Comparison of ENCODE assay signal across 23 cellular contexts in genomic region chr12:115078334-115078733, GRCh38.
DNase-seq lines count a peak whose midpoint lies in the region; ATAC-seq, FAIRE-seq and TF ChIP-seq lines count a peak whose summit lies in the region.
"Had no signal": no experiment of that assay in that cellular context is flagged by ENCODE, and none has a peak within 500 bp of the region (broad histone marks: within the 10 kb centered on the region; RNA-seq: fewer than 3 reads in every experiment).

No MANE protein-coding gene starts in this region.

- peak; percentile 72 for FAIRE-seq in HepG2 (lab: Jason Lieb, UNC)
- FAIRE-seq: GM12878, GM19239, H1 had no signal

- H3K9me3 ChIP-seq in esophagus muscularis mucosa: no peaks in the 10 kb centered on the region
- H3K9me3 ChIP-seq in HepG2 (ENCODE audit: low read length): no peaks in the 10 kb centered on the region
- H3K9me3 ChIP-seq: BLaER1, Caco-2 had no signal

- H3K4me1 Mint-ChIP-seq in mesothelial cell of epicardium: peaks cover 10% of the 10 kb centered on the region
- H3K4me1 Mint-ChIP-seq: B cell; CD4-positive, CD25-positive, alpha-beta regulatory T cell had no signal

- no peak overlapping the region for H3K9ac ChIP-seq in HepG2 (ENCODE audit: insufficient read depth, low read depth, low read length)
- H3K9ac ChIP-seq: BLaER1, GM23248 had no signal

- H3K4me1 ChIP-seq in esophagus muscularis mucosa (no peaks in the 10 kb centered on the region), HepG2 (ENCODE audit: insufficient read depth, low read length) (peaks cover 24% of the 10 kb centered on the region)
- H3K4me1 ChIP-seq: BLaER1 had no signal

- H3K4me2 ChIP-seq in HepG2 (ENCODE audit: low read depth, low read length): peak overlapping the region; percentile 18; the same call in 1 of the 2 replicates
- H3K4me2 ChIP-seq: BLaER1 had no signal

- 72% methylated on average over 4 of the region's 4 CpGs for WGBS in esophagus muscularis mucosa
- 2% methylated on average over 4 of the region's 4 CpGs for WGBS in HepG2 (ENCODE audit: low lambda C conversion rate)

- DNase-seq in NCI-H774 (lab: John Stamatoyannopoulos, UW): peak; percentile 2
- peak; percentile 53 for DNase-seq in esophagus muscularis mucosa (ENCODE audit: extremely low spot score)
- peak; percentile 21 for DNase-seq in HepG2 (ENCODE audit: low spot score)
- no peak for DNase-seq in mesothelial cell of epicardium (ENCODE audit: low spot score in 2 of 2, unreplicated experiment in 2 of 2)
- DNase-seq in T-helper 2 cell: no peak
- no peak for DNase-seq in occipital lobe (lab: John Stamatoyannopoulos, UW)
- no peak for DNase-seq in DMS153 (lab: John Stamatoyannopoulos, UW)
- DNase-seq: CD4-positive, CD25-positive, alpha-beta regulatory T cell; CD8-positive, alpha-beta T cell; DMS79; EL; GDM1; GM23248; H7; HCEC 1CT had no signal

- H3K27ac Mint-ChIP-seq in mesothelial cell of epicardium: peak overlapping the region; percentile 51
- H3K27ac Mint-ChIP-seq: B cell; CD4-positive, CD25-positive, alpha-beta regulatory T cell; CD8-positive, alpha-beta T cell had no signal

- no peaks in the 10 kb centered on the region for H3K27me3 Mint-ChIP-seq in mesothelial cell of epicardium (ENCODE audit: low read depth)
- H3K27me3 Mint-ChIP-seq: B cell; CD4-positive, CD25-positive, alpha-beta regulatory T cell had no signal

- no peak for TF ChIP-seq POLR2A in esophagus muscularis mucosa (IDR thresholded peaks at IDR 0.05; ENCODE audit: low read depth)
- no peak for TF ChIP-seq POLR2A in HepG2 (IDR thresholded peaks at IDR 0.05; ENCODE audit: insufficient read depth in 1 of 2, low read depth in 2 of 2, low read length in 2 of 2)

- H3K79me2 ChIP-seq in HepG2 (ENCODE audit: insufficient read depth, low read length): no peaks in the 10 kb centered on the region

- TF ChIP-seq CTCF in esophagus muscularis mucosa (IDR thresholded peaks at IDR 0.05) (no peak), HepG2 (CRISPR knock-in tag; IDR thresholded peaks at IDR 0.05) (no peak), mesothelial cell of epicardium (IDR thresholded peaks at IDR 0.05; ENCODE audit: unreplicated experiment) (no peak)

- in situ Hi-C loops in HepG2 (cut with HindIII; ENCODE audit: extremely low pct_ligation_motif_present, low pct_unique_long_range_greater_than_20kb): no loop called here

- TF ChIP-seq RAD21 in HepG2 (CRISPR knock-in tag; IDR thresholded peaks at IDR 0.05): no peak

- H3K27ac ChIP-seq in esophagus muscularis mucosa (replicated peaks in 1 of 4) (no peak overlapping the region), HepG2 (ENCODE audit: extremely low read length, insufficient read depth, low read length) (peak overlapping the region; percentile 5)
- H3K27ac ChIP-seq: BLaER1, C4-2B, GM23248 had no signal

- no TSS peak for BruUV-seq in HepG2 (replicated peaks; lab: Mats Ljungman, UMichigan)

- H2AFZ ChIP-seq in HepG2 (ENCODE audit: low read length): no peak overlapping the region
- H2AFZ ChIP-seq: GM23248 had no signal

- H3K4me3 ChIP-seq in esophagus muscularis mucosa (no peak overlapping the region), HepG2 (replicated peaks in 1 of 3; ENCODE audit: insufficient read depth in 1 of 3, low read depth in 2 of 3, low read length in 3 of 3) (no peak overlapping the region)
- H3K4me3 ChIP-seq: BLaER1, GM12878, GM23248 had no signal

- CTCF ChIA-PET in HepG2 (lab: Yijun Ruan, JAX; ENCODE audit: low intra/inter-chr PET ratio, low total read pairs): no interaction called here

- no peak for TF ChIP-seq EP300 in esophagus muscularis mucosa (IDR thresholded peaks at IDR 0.05)
- peak in 1 of 2 experiments; percentile 62; a peak in 2 of 4 replicates for TF ChIP-seq EP300 in HepG2 (IDR thresholded peaks at IDR 0.05; ENCODE audit: low read depth in 2 of 2, low read length in 2 of 2)
- no peak for TF ChIP-seq EP300 in HepG2 (CRISPR knock-in tag; IDR thresholded peaks at IDR 0.05; ENCODE audit: borderline replicate concordance)

- H3K27me3 ChIP-seq in esophagus muscularis mucosa (peaks cover 0 to 6% (median 0%) of the 10 kb centered on the region in 4 donors), HepG2 (ENCODE audit: control insufficient read depth in 1 of 2, insufficient read depth in 2 of 2, low read length in 2 of 2) (no peaks in the 10 kb centered on the region)
- H3K27me3 ChIP-seq: BLaER1 had no signal

- H3K36me3 ChIP-seq in esophagus muscularis mucosa (no peaks in the 10 kb centered on the region), HepG2 (replicated peaks in 1 of 2; ENCODE audit: control insufficient read depth in 1 of 2, insufficient read depth in 2 of 2, low read length in 2 of 2) (no peaks in the 10 kb centered on the region)
- H3K36me3 ChIP-seq: BLaER1 had no signal

- no peaks in the 10 kb centered on the region for H3K9me3 Mint-ChIP-seq in mesothelial cell of epicardium

- H3K36me3 Mint-ChIP-seq in mesothelial cell of epicardium: peaks cover 60% of the 10 kb centered on the region
- H3K36me3 Mint-ChIP-seq: CD4-positive, CD25-positive, alpha-beta regulatory T cell; CD8-positive, alpha-beta T cell had no signal

- no peak overlapping the region for H3K4me3 Mint-ChIP-seq in mesothelial cell of epicardium
- H3K4me3 Mint-ChIP-seq: B cell; CD4-positive, CD25-positive, alpha-beta regulatory T cell; CD8-positive, alpha-beta T cell had no signal

- no peaks in the 10 kb centered on the region for H4K20me1 ChIP-seq in HepG2 (ENCODE audit: insufficient read depth, low read length)
- H4K20me1 ChIP-seq: BLaER1 had no signal

- intact Hi-C loops in esophagus muscularis mucosa (cut with DNase I) (no loop called here), HepG2 (cut with micrococcal nuclease; ENCODE audit: unreplicated experiment) (no loop called here)

- ATAC-seq in HepG2 (peak; percentile 83), HG03469 (IDR thresholded peaks at IDR 0.05; ENCODE audit: unreplicated experiment) (no peak)
- ATAC-seq: CD8-positive, alpha-beta T cell; GM12878 had no signal

- POLR2A ChIA-PET in HepG2 (lab: Yijun Ruan, JAX): no interaction called here

TF ChIP-seq in HepG2, 621 proteins besides CTCF, POLR2A, EP300 and RAD21 (continues in another document):
- no peak for TF ChIP-seq SIX1 (CRISPR knock-in tag; IDR thresholded peaks at IDR 0.05; ENCODE audit: borderline replicate concordance)
- peak; percentile 71 for TF ChIP-seq ARID3A (IDR thresholded peaks at IDR 0.05; ENCODE audit: low read depth, low read length)
- TF ChIP-seq FOXP1 (IDR thresholded peaks at IDR 0.05): no peak
- peak; percentile 54; the same call in 1 of the 2 replicates for TF ChIP-seq FOXP1 (CRISPR knock-in tag; IDR thresholded peaks at IDR 0.05)
- no peak for TF ChIP-seq RXRA (CRISPR knock-in tag; IDR thresholded peaks at IDR 0.05)
- TF ChIP-seq ZKSCAN5 (CRISPR knock-in tag; IDR thresholded peaks at IDR 0.05): no peak
- TF ChIP-seq ZNF557 (CRISPR knock-in tag; IDR thresholded peaks at IDR 0.05): no peak
- TF ChIP-seq ZNF850 (CRISPR knock-in tag; conservative IDR thresholded peaks at IDR 0.05): no peak
- no peak for TF ChIP-seq TFDP1 (CRISPR knock-in tag; IDR thresholded peaks at IDR 0.05; ENCODE audit: borderline replicate concordance)
- TF ChIP-seq ELK4 (CRISPR knock-in tag; IDR thresholded peaks at IDR 0.05; ENCODE audit: borderline replicate concordance): no peak
- TF ChIP-seq HMG20A (CRISPR knock-in tag; IDR thresholded peaks at IDR 0.05; ENCODE audit: borderline replicate concordance): peak; percentile 56; the same call in 1 of the 2 replicates
- TF ChIP-seq CBX5 (CRISPR knock-in tag; IDR thresholded peaks at IDR 0.05; ENCODE audit: borderline replicate concordance): no peak
- no peak for TF ChIP-seq ZGPAT (CRISPR knock-in tag; IDR thresholded peaks at IDR 0.05)
- TF ChIP-seq FOXA3 (CRISPR knock-in tag; IDR thresholded peaks at IDR 0.05): peak; percentile 48; the same call in 1 of the 2 replicates

Comparison
In these comparisons a context has a peak if more than half of its experiments do, and no peak if none do; other contexts are left out.
1. DNase-seq: peak in NCI-H774 (single experiment), esophagus muscularis mucosa (single experiment) and HepG2 (single experiment); none in mesothelial cell of epicardium (0 of 2), T-helper 2 cell (0 of 5), occipital lobe (single experiment) and DMS153 (single experiment).